ENCODE assay signal across 35 cellular contexts in genomic region chr6:12525276-12525675, GRCh38.
A peak's percentile ranks its signal among the peaks of the same experiment; 100 is the strongest.
DNase-seq lines count a peak whose midpoint lies in the region; FAIRE-seq and TF ChIP-seq lines count a peak whose summit lies in the region.
"Had no signal": no experiment of that assay in that cellular context is flagged by ENCODE, and none has a peak within 500 bp of the region (broad histone marks: within the 10 kb centered on the region; RNA-seq: fewer than 3 reads in every experiment).

No MANE protein-coding gene starts in this region.

- no peak overlapping the region for H3K14ac ChIP-seq in trophoblast cell (ENCODE audit: low read length)

- intact Hi-C loops in kidney (cut with DNase I) = no loop called here

- H4K8ac ChIP-seq in trophoblast cell (ENCODE audit: low read depth, low read length) = no peak overlapping the region

- DNase-seq in H54 (ENCODE audit: insufficient read length, low spot score) (no peak), NCI-H226 (peak; percentile 61), keratinocyte (ENCODE audit: low read depth, low spot score) (no peak), trophoblast cell (peak; percentile 49 to 81), NCI-H2029 treated with DMSO at 0.1 percent for 48 hours (lab: John Stamatoyannopoulos, UW) (no peak), kidney (no peak), Peyer's patch (no peak), DMS53 treated with DMSO at 0.1 percent for 48 hours (lab: John Stamatoyannopoulos, UW; ENCODE audit: unreplicated experiment) (no peak)
- DNase-seq: 8988T; ACHN; AML-193; BE2C; C1 segment of cervical spinal cord; Caco-2; Calu3; CD4-positive, alpha-beta memory T cell; CD4-positive, alpha-beta T cell; CD4-positive, CD25-positive, alpha-beta regulatory T cell; CD8-positive, alpha-beta memory T cell; CD8-positive, alpha-beta T cell; COR-L47; DMS 273 treated with DMSO at 0.1 percent for 48 hours; DMS153; DMS53; DMS79; DMS79 treated with DMSO at 0.1 percent for 48 hours; DND-41; EL had no signal

- H3K9me1 ChIP-seq in keratinocyte (ENCODE audit: control insufficient read depth, extremely low read depth, insufficient read depth, low read length) = no peaks in the 10 kb centered on the region

- FAIRE-seq in H54 (lab: Jason Lieb, UNC) = peak; percentile 6
- FAIRE-seq in keratinocyte (lab: Jason Lieb, UNC) = peak; percentile 46
- no peak for FAIRE-seq in kidney (lab: Jason Lieb, UNC)
- FAIRE-seq: A204.1, A549, D721Med had no signal

- dilution Hi-C loops in keratinocyte (cut with MboI; ENCODE audit: extremely low pct_ligation_motif_present, low sequenced_read_pairs) = no loop called here

- no peak overlapping the region for H3K18ac ChIP-seq in trophoblast cell (ENCODE audit: low read length)

- H3K4ac ChIP-seq in trophoblast cell (ENCODE audit: low read depth, low read length) = no peak overlapping the region

- no peaks in the 10 kb centered on the region for H3K4me1 ChIP-seq in keratinocyte (ENCODE audit: control insufficient read depth, extremely low read depth, insufficient read depth, low read length)
- H3K4me1 ChIP-seq in trophoblast cell (ENCODE audit: control insufficient read depth in 1 of 2, insufficient read depth in 2 of 2, low read length in 2 of 2) = peaks cover 10 to 11% of the 10 kb centered on the region in 2 experiments
- H3K4me1 ChIP-seq in kidney (ENCODE audit: control insufficient read depth in 1 of 2, insufficient read depth in 1 of 2, low read depth in 1 of 2, low read length in 2 of 2) = no peaks in the 10 kb centered on the region
- H3K4me1 ChIP-seq in Peyer's patch = no peaks in the 10 kb centered on the region
- H3K4me1 ChIP-seq: A549; BLaER1; BLaER1 treated with 17β-estradiol and CSF1 and Interleukin-3, amounts not matched to agents 10 nM and 100 nM had no signal

- no peak overlapping the region for H2BK12ac ChIP-seq in trophoblast cell (ENCODE audit: low read length)

- H3K9me3 ChIP-seq in keratinocyte (ENCODE audit: control insufficient read depth, low read depth, low read length) = no peaks in the 10 kb centered on the region
- H3K9me3 ChIP-seq in trophoblast cell (ENCODE audit: insufficient read depth, low read depth, low read length) = no peaks in the 10 kb centered on the region
- no peaks in the 10 kb centered on the region for H3K9me3 ChIP-seq in kidney (ENCODE audit: control insufficient read depth in 1 of 2, low read length in 2 of 2)
- no peaks in the 10 kb centered on the region for H3K9me3 ChIP-seq in Peyer's patch
- H3K9me3 ChIP-seq: A549, BE2C, BLaER1, Caco-2 had no signal

- H4K20me1 ChIP-seq in keratinocyte (ENCODE audit: control insufficient read depth, extremely low read depth, insufficient read depth, low read length) = no peaks in the 10 kb centered on the region
- H4K20me1 ChIP-seq: BLaER1; BLaER1 treated with 17β-estradiol and CSF1 and Interleukin-3, amounts not matched to agents 10 nM and 100 nM had no signal

- WGBS in trophoblast cell (ENCODE audit: extremely low coverage, insufficient coverage, insufficient read length) = no CpG with 5 or more reads among the region's 3 CpGs

- H3K27me3 ChIP-seq in keratinocyte (ENCODE audit: control insufficient read depth, extremely low read depth, insufficient read depth, low read length) (no peaks in the 10 kb centered on the region), trophoblast cell (ENCODE audit: insufficient read depth, low read length) (no peaks in the 10 kb centered on the region), Peyer's patch (no peaks in the 10 kb centered on the region)
- H3K27me3 ChIP-seq: BE2C; BLaER1; BLaER1 treated with 17β-estradiol and CSF1 and Interleukin-3, amounts not matched to agents 10 nM and 100 nM had no signal

- H3K79me2 ChIP-seq in keratinocyte (ENCODE audit: control insufficient read depth, insufficient read depth, low read length) (no peaks in the 10 kb centered on the region), trophoblast cell (ENCODE audit: control insufficient read depth, insufficient read depth, low read length, poor library complexity) (no peaks in the 10 kb centered on the region)

- no peak overlapping the region for H3K4me3 ChIP-seq in keratinocyte (ENCODE audit: control insufficient read depth in 2 of 3, extremely low read depth in 1 of 3, insufficient read depth in 2 of 3, low read depth in 1 of 3, low read length in 3 of 3)
- H3K4me3 ChIP-seq in trophoblast cell (ENCODE audit: low read depth, low read length) = no peak overlapping the region
- no peak overlapping the region for H3K4me3 ChIP-seq in kidney (ENCODE audit: low read length in 2 of 2)
- no peak overlapping the region for H3K4me3 ChIP-seq in Peyer's patch
- H3K4me3 ChIP-seq: A549; BLaER1; BLaER1 treated with 17β-estradiol and CSF1 and Interleukin-3, amounts not matched to agents 10 nM and 100 nM had no signal

- H2BK120ac ChIP-seq in trophoblast cell (ENCODE audit: insufficient read depth, low read length, poor library complexity) = no peak overlapping the region

- no peak overlapping the region for H4K91ac ChIP-seq in trophoblast cell (ENCODE audit: low read depth, low read length)

- no peak overlapping the region for H3K23ac ChIP-seq in trophoblast cell (ENCODE audit: low read length)

- no peak overlapping the region for H4K12ac ChIP-seq in trophoblast cell (ENCODE audit: low read depth, low read length)

- H3K9ac ChIP-seq in keratinocyte (ENCODE audit: control insufficient read depth, extremely low read depth, insufficient read depth, low read length) (no peak overlapping the region), trophoblast cell (ENCODE audit: low read length) (no peak overlapping the region), kidney (ENCODE audit: low read length in 2 of 2) (no peak overlapping the region)
- H3K9ac ChIP-seq: BLaER1; BLaER1 treated with 17β-estradiol and CSF1 and Interleukin-3, amounts not matched to agents 10 nM and 100 nM had no signal

- H3K27ac ChIP-seq in keratinocyte (ENCODE audit: control insufficient read depth, insufficient read depth, low read length) = no peak overlapping the region
- no peak overlapping the region for H3K27ac ChIP-seq in trophoblast cell (ENCODE audit: low read depth, low read length)
- no peak overlapping the region for H3K27ac ChIP-seq in kidney (ENCODE audit: low read depth in 2 of 2, low read length in 2 of 2)
- H3K27ac ChIP-seq in Peyer's patch = no peak overlapping the region
- H3K27ac ChIP-seq: 22Rv1; A549; BLaER1; BLaER1 treated with 17β-estradiol and CSF1 and Interleukin-3, amounts not matched to agents 10 nM and 100 nM; C4-2B had no signal

- H3K4me2 ChIP-seq in keratinocyte (ENCODE audit: control insufficient read depth, extremely low read depth, insufficient read depth, low read depth, low read length) (no peak overlapping the region), trophoblast cell (ENCODE audit: low read length) (no peak overlapping the region)
- H3K4me2 ChIP-seq: A549; BLaER1; BLaER1 treated with 17β-estradiol and CSF1 and Interleukin-3, amounts not matched to agents 10 nM and 100 nM had no signal

- no peak overlapping the region for H2BK5ac ChIP-seq in trophoblast cell (ENCODE audit: low read depth, low read length, poor library complexity)

- TF ChIP-seq CTCF in keratinocyte (optimal IDR thresholded peaks at IDR 0.05 in 1 of 3, IDR thresholded peaks at IDR 0.05 in 1 of 3, conservative IDR thresholded peaks at IDR 0.05 in 1 of 3; ENCODE audit: extremely low read depth in 1 of 3, insufficient read depth in 2 of 3, low read length in 3 of 3) (no peak), kidney (IDR thresholded peaks at IDR 0.05; ENCODE audit: borderline replicate concordance, extremely low read depth, insufficient read depth) (no peak), Peyer's patch (IDR thresholded peaks at IDR 0.05) (no peak)

- TF ChIP-seq POLR2A in H54 (IDR thresholded peaks at IDR 0.05; ENCODE audit: low read depth, low read length) (no peak), Peyer's patch (IDR thresholded peaks at IDR 0.05) (no peak)

- no peak overlapping the region for H2AFZ ChIP-seq in keratinocyte (ENCODE audit: control insufficient read depth, low read length)
- no peak overlapping the region for H2AFZ ChIP-seq in trophoblast cell (ENCODE audit: insufficient read depth, low read length, poor library complexity)

- H2AK5ac ChIP-seq in trophoblast cell (ENCODE audit: low read length) = no peak overlapping the region

- peaks cover 5% of the 10 kb centered on the region for H3K79me1 ChIP-seq in trophoblast cell (ENCODE audit: low read length)

- H3K36me3 ChIP-seq in keratinocyte (ENCODE audit: control insufficient read depth in 2 of 2, extremely low read depth in 1 of 2, insufficient read depth in 2 of 2, low read length in 2 of 2) (no peaks in the 10 kb centered on the region), trophoblast cell (ENCODE audit: control insufficient read depth in 1 of 2, insufficient read depth in 2 of 2, low read length in 2 of 2) (no peaks in the 10 kb centered on the region), kidney (ENCODE audit: control insufficient read depth in 1 of 2, insufficient read depth in 2 of 2, low read length in 2 of 2) (no peaks in the 10 kb centered on the region), Peyer's patch (no peaks in the 10 kb centered on the region)
- H3K36me3 ChIP-seq: BE2C; BLaER1; BLaER1 treated with 17β-estradiol and CSF1 and Interleukin-3, amounts not matched to agents 10 nM and 100 nM had no signal

Comparison
In these comparisons a context has a peak if more than half of its experiments do, and no peak if none do; other contexts are left out.
1. DNase-seq: peak in NCI-H226 (single experiment) and trophoblast cell (2 of 2); none in H54 (single experiment), keratinocyte (single experiment), NCI-H2029 treated with DMSO at 0.1 percent for 48 hours (single experiment), kidney (single experiment), Peyer's patch (0 of 3) and DMS53 treated with DMSO at 0.1 percent for 48 hours (single experiment).